In genomic region chr10:69639291-69640195, GRCh38 we compare ENCODE assay signal across 8 cellular contexts. TPM values are rescaled to one million over a fixed set of nuclear protein-coding genes. Genes with fewer than 3 reads are reported as not detected.
A peak's percentile ranks its signal among the peaks of the same experiment; 100 is the strongest.
DNase-seq lines count a peak whose midpoint lies in the region; ATAC-seq and TF ChIP-seq lines count a peak whose summit lies in the region.

No MANE protein-coding gene starts in this region.

- peak; percentile 76 for TF ChIP-seq CTCF in HL-60 (IDR thresholded peaks at IDR 0.05; ENCODE audit: insufficient read depth, low read length)
- peak; percentile 93 for TF ChIP-seq CTCF in SK-N-SH (IDR thresholded peaks at IDR 0.05)
- peak; percentile 97 for TF ChIP-seq CTCF in type B pancreatic cell (conservative IDR thresholded peaks at IDR 0.05)

- no peak overlapping the region for H3K4me3 Mint-ChIP-seq in CD8-positive, alpha-beta memory T cell
- no peak overlapping the region for H3K4me3 Mint-ChIP-seq in activated naive CD4-positive, alpha-beta T cell treated with anti-CD3 and anti-CD28 coated beads for 36 hours
- no peak overlapping the region for H3K4me3 Mint-ChIP-seq in type B pancreatic cell

- peaks cover 0 to 3% (median 0%) of the 10 kb centered on the region in 3 donors for H3K4me1 Mint-ChIP-seq in CD8-positive, alpha-beta memory T cell
- H3K4me1 Mint-ChIP-seq in activated naive CD4-positive, alpha-beta T cell treated with anti-CD3 and anti-CD28 coated beads for 36 hours (ENCODE audit: low read depth), result no peaks in the 10 kb centered on the region
- H3K4me1 Mint-ChIP-seq in type B pancreatic cell (ENCODE audit: unreplicated experiment), result peaks cover 24% of the 10 kb centered on the region

- no peak overlapping the region for H2AFZ ChIP-seq in SK-N-SH (ENCODE audit: low read depth)
- no peak overlapping the region for H2AFZ ChIP-seq in trophoblast cell (ENCODE audit: insufficient read depth, low read length, poor library complexity)

- H2AK5ac ChIP-seq in trophoblast cell (ENCODE audit: low read length), result no peak overlapping the region

- H3K4me3 ChIP-seq in CD8-positive, alpha-beta memory T cell (ENCODE audit: low read length), result no peak overlapping the region
- H3K4me3 ChIP-seq in HL-60 (replicated peaks; ENCODE audit: insufficient read depth, low read length), result no peak overlapping the region
- peak overlapping the region in 1 of 2 experiments; percentile 48; a peak in 1 of 4 replicates for H3K4me3 ChIP-seq in SK-N-SH (ENCODE audit: low read depth in 2 of 2, low read length in 1 of 2)
- no peak overlapping the region for H3K4me3 ChIP-seq in trophoblast cell (ENCODE audit: low read depth, low read length)

- peaks cover 8% of the 10 kb centered on the region for H3F3A ChIP-seq in SK-N-SH (replicated peaks; ENCODE audit: insufficient read depth)

- H3K4me1 ChIP-seq in CD8-positive, alpha-beta memory T cell (ENCODE audit: insufficient read depth, low read length), result no peaks in the 10 kb centered on the region
- H3K4me1 ChIP-seq in SK-N-SH (ENCODE audit: control insufficient read depth in 1 of 2, insufficient read depth in 2 of 2, low read depth in 1 of 2, low read length in 1 of 2) (no peaks in the 10 kb centered on the region; a peak in 1 of 4 replicates), trophoblast cell (ENCODE audit: control insufficient read depth in 1 of 2, insufficient read depth in 2 of 2, low read length in 2 of 2) (no peaks in the 10 kb centered on the region)

- no peak overlapping the region for H4K8ac ChIP-seq in trophoblast cell (ENCODE audit: low read depth, low read length)

- H4K20me1 ChIP-seq in SK-N-SH (ENCODE audit: insufficient read depth), result no peaks in the 10 kb centered on the region

- H2BK120ac ChIP-seq in trophoblast cell (ENCODE audit: insufficient read depth, low read length, poor library complexity), result no peak overlapping the region

- TF ChIP-seq EP300 in SK-N-SH (IDR thresholded peaks at IDR 0.05; ENCODE audit: borderline replicate concordance in 1 of 2, low read depth in 1 of 2, low read length in 1 of 2), result no peak

- H3K9ac ChIP-seq in SK-N-SH, result no peak overlapping the region
- H3K9ac ChIP-seq in trophoblast cell (ENCODE audit: low read length), result no peak overlapping the region

- H3K27me3 Mint-ChIP-seq in CD8-positive, alpha-beta memory T cell, result peaks cover 3 to 4% of the 10 kb centered on the region in 2 donors
- H3K27me3 Mint-ChIP-seq in activated naive CD4-positive, alpha-beta T cell treated with anti-CD3 and anti-CD28 coated beads for 36 hours (ENCODE audit: low read depth), result peaks cover 1% of the 10 kb centered on the region
- peaks cover 7% of the 10 kb centered on the region for H3K27me3 Mint-ChIP-seq in type B pancreatic cell

- POLR2A ChIA-PET in CD8-positive, alpha-beta memory T cell (lab: Charles Lee), result no interaction called here
- POLR2A ChIA-PET in SK-N-SH (lab: Yijun Ruan, JAX), result no interaction called here

- 35% methylated on average over 10 of the region's 11 CpGs for WGBS in SK-N-SH (ENCODE audit: low lambda C conversion rate)
- WGBS in trophoblast cell (ENCODE audit: extremely low coverage, insufficient coverage, insufficient read length), result no CpG with 5 or more reads among the region's 11 CpGs

- H3K79me2 ChIP-seq in SK-N-SH (ENCODE audit: insufficient read depth) (no peaks in the 10 kb centered on the region), trophoblast cell (ENCODE audit: control insufficient read depth, insufficient read depth, low read length, poor library complexity) (no peaks in the 10 kb centered on the region)

- no peak overlapping the region for H4K91ac ChIP-seq in trophoblast cell (ENCODE audit: low read depth, low read length)

- H3K27me3 ChIP-seq in CD8-positive, alpha-beta memory T cell (ENCODE audit: insufficient read depth, low read length, poor library complexity, severe bottlenecking), result no peaks in the 10 kb centered on the region
- no peaks in the 10 kb centered on the region for H3K27me3 ChIP-seq in HL-60 (ENCODE audit: insufficient read depth, poor library complexity, severe bottlenecking)
- no peaks in the 10 kb centered on the region for H3K27me3 ChIP-seq in SK-N-SH (ENCODE audit: insufficient read depth)
- no peaks in the 10 kb centered on the region for H3K27me3 ChIP-seq in trophoblast cell (ENCODE audit: insufficient read depth, low read length)

- no peak overlapping the region for H3K18ac ChIP-seq in trophoblast cell (ENCODE audit: low read length)

- H3K36me3 Mint-ChIP-seq in CD8-positive, alpha-beta memory T cell, result no peaks in the 10 kb centered on the region
- no peaks in the 10 kb centered on the region for H3K36me3 Mint-ChIP-seq in activated naive CD4-positive, alpha-beta T cell treated with anti-CD3 and anti-CD28 coated beads for 36 hours (ENCODE audit: low read depth)
- H3K36me3 Mint-ChIP-seq in type B pancreatic cell, result no peaks in the 10 kb centered on the region

- no peak overlapping the region for H3K23ac ChIP-seq in trophoblast cell (ENCODE audit: low read length)

- H3K4ac ChIP-seq in trophoblast cell (ENCODE audit: low read depth, low read length), result no peak overlapping the region

- CTCF ChIA-PET in CD8-positive, alpha-beta memory T cell (lab: Charles Lee), result interaction anchor here (0.7 to 6.4 kb wide), 8 partner anchors 10 to 236 kb away, joined by 3 to 103 read pairs (median 4); partner anchors contain the start of gene FAM241B
- CTCF ChIA-PET in SK-N-SH (lab: Yijun Ruan, JAX), result interaction anchor here (0.6 to 22.1 kb wide), 32 partner anchors 8 to 288 kb away, joined by 3 to 571 read pairs (median 4); partner anchors contain the start of gene COL13A1
- CTCF ChIA-PET in activated naive CD4-positive, alpha-beta T cell treated with anti-CD3 and anti-CD28 coated beads for 36 hours (lab: Charles Lee), result interaction anchor here (0.6 to 13.1 kb wide), 10 partner anchors 8 to 202 kb away, joined by 3 to 322 read pairs (median 3); no protein-coding TSS in a partner anchor

- H4K12ac ChIP-seq in trophoblast cell (ENCODE audit: low read depth, low read length), result no peak overlapping the region

- H3K9me3 ChIP-seq in CD8-positive, alpha-beta memory T cell (ENCODE audit: low read length), result no peaks in the 10 kb centered on the region
- no peaks in the 10 kb centered on the region for H3K9me3 ChIP-seq in SK-N-SH
- no peaks in the 10 kb centered on the region for H3K9me3 ChIP-seq in trophoblast cell (ENCODE audit: insufficient read depth, low read depth, low read length)

- no peak overlapping the region for H2BK5ac ChIP-seq in trophoblast cell (ENCODE audit: low read depth, low read length, poor library complexity)

- no peak overlapping the region for H2BK12ac ChIP-seq in trophoblast cell (ENCODE audit: low read length)

- H3K9me3 Mint-ChIP-seq in CD8-positive, alpha-beta memory T cell, result no peaks in the 10 kb centered on the region
- H3K9me3 Mint-ChIP-seq in activated naive CD4-positive, alpha-beta T cell treated with anti-CD3 and anti-CD28 coated beads for 36 hours, result no peaks in the 10 kb centered on the region
- H3K9me3 Mint-ChIP-seq in type B pancreatic cell, result no peaks in the 10 kb centered on the region

- H3K9me2 ChIP-seq in SK-N-SH, result no peaks in the 10 kb centered on the region

- intact Hi-C loops in activated naive CD4-positive, alpha-beta T cell treated with anti-CD3 and anti-CD28 coated beads for 36 hours (cut with micrococcal nuclease), result loop anchor here (1.0 to 2.0 kb wide), 3 partner anchors 124 to 231 kb away; no protein-coding TSS in a partner anchor

- H3K14ac ChIP-seq in trophoblast cell (ENCODE audit: low read length), result no peak overlapping the region

- ATAC-seq in HG02938 (IDR thresholded peaks at IDR 0.05; ENCODE audit: unreplicated experiment), result no peak

- no peaks in the 10 kb centered on the region for H3K36me3 ChIP-seq in CD8-positive, alpha-beta memory T cell (ENCODE audit: insufficient read depth, low read length)
- H3K36me3 ChIP-seq in SK-N-SH (replicated peaks in 1 of 2; ENCODE audit: control insufficient read depth in 1 of 2, insufficient read depth in 2 of 2, low read length in 1 of 2) (no peaks in the 10 kb centered on the region), trophoblast cell (ENCODE audit: control insufficient read depth in 1 of 2, insufficient read depth in 2 of 2, low read length in 2 of 2) (peaks cover 0 to 2% of the 10 kb centered on the region in 2 experiments)

- H3K27ac ChIP-seq in CD8-positive, alpha-beta memory T cell (ENCODE audit: low read depth, low read length), result no peak overlapping the region
- H3K27ac ChIP-seq in HL-60 (replicated peaks), result no peak overlapping the region
- no peak overlapping the region for H3K27ac ChIP-seq in SK-N-SH (ENCODE audit: low read depth in 2 of 2, low read length in 1 of 2)
- H3K27ac ChIP-seq in trophoblast cell (ENCODE audit: low read depth, low read length), result no peak overlapping the region

- peak; percentile 54 to 75 (median 58) for DNase-seq in CD8-positive, alpha-beta memory T cell
- peak; percentile 14 to 56 for DNase-seq in HL-60 (ENCODE audit: low read depth in 1 of 2, low spot score in 1 of 2)
- peak; percentile 81 for DNase-seq in SK-N-SH
- peak; percentile 80 for DNase-seq in activated naive CD4-positive, alpha-beta T cell treated with anti-CD3 and anti-CD28 coated beads for 36 hours
- DNase-seq in glomerular visceral epithelial cell (ENCODE audit: extremely low spot score), result peak; percentile 64
- peak; percentile 24 to 84 for DNase-seq in trophoblast cell
- no peak for DNase-seq in type B pancreatic cell (ENCODE audit: extremely low spot score, unreplicated experiment)

- TF ChIP-seq RAD21 in SK-N-SH (IDR thresholded peaks at IDR 0.05; ENCODE audit: low read length), result peak; percentile 90

- H3K4me2 ChIP-seq in SK-N-SH (peak overlapping the region; percentile 64; the same call in 1 of the 2 replicates), trophoblast cell (ENCODE audit: low read length) (no peak overlapping the region)

- no peaks in the 10 kb centered on the region for H3K79me1 ChIP-seq in trophoblast cell (ENCODE audit: low read length)

- peak overlapping the region in 1 of 8 donors; percentile 58 for H3K27ac Mint-ChIP-seq in CD8-positive, alpha-beta memory T cell
- H3K27ac Mint-ChIP-seq in activated naive CD4-positive, alpha-beta T cell treated with anti-CD3 and anti-CD28 coated beads for 36 hours, result no peak overlapping the region
- peak overlapping the region; percentile 55 for H3K27ac Mint-ChIP-seq in type B pancreatic cell

TF ChIP-seq in SK-N-SH, 30 proteins besides CTCF, POLR2A, EP300 and RAD21:
- TF ChIP-seq SMC3 (IDR thresholded peaks at IDR 0.05; ENCODE audit: low read depth, low read length), result peak; percentile 92
- no peak for TF ChIP-seq RXRA (IDR thresholded peaks at IDR 0.05; ENCODE audit: borderline replicate concordance, low read depth)
- TF ChIP-seq RCOR1 (IDR thresholded peaks at IDR 0.05; ENCODE audit: low read length), result 0 out of 2 replicates have a peak, but pooled peaks have one; percentile 8
TF ChIP-seq in SK-N-SH: peak in this region for 2.

RNA-seq across cellular contexts. Expression of gene FAM241B, which starts 9.5 kb away (rescaled TPM):
- total RNA-seq in CD8-positive, alpha-beta memory T cell, result 10 to 100 TPM; 10.6 to 10.8 TPM
- 11.8 TPM for polyA plus RNA-seq in CD8-positive, alpha-beta memory T cell
- polyA plus RNA-seq in SK-N-SH (2012; rRNA removed), result 16.0 and 19.2 TPM in 2 replicates
- polyA plus RNA-seq in SK-N-SH (2012; cell fraction: cytosol; rRNA removed), result 15.6 and 16.3 TPM in 2 replicates
- polyA plus RNA-seq in SK-N-SH (2012; cell fraction: nucleus; rRNA removed), result 14.5 and 14.8 TPM in 2 replicates
- 10 to 100 TPM; 11.1 to 12.3 TPM for total RNA-seq in activated naive CD4-positive, alpha-beta T cell treated with anti-CD3 and anti-CD28 coated beads for 36 hours
- polyA plus RNA-seq in trophoblast cell (2013), result 14.4 and 14.7 TPM in 2 replicates
- 8.8 and 9.8 TPM in 2 replicates for total RNA-seq in type B pancreatic cell (ENCODE audit: low replicate concordance)
